25 cellular contexts compared by ENCODE assay signal in genomic region chr17:51353296-51353695, GRCh38.
"Had no signal": no experiment of that assay in that cellular context is flagged by ENCODE, and none has a peak within 500 bp of the region (broad histone marks: within the 10 kb centered on the region; RNA-seq: fewer than 3 reads in every experiment).

No MANE protein-coding gene starts in this region.

- H3K27me3 ChIP-seq: adrenal gland, body of pancreas, SJCRH30 had no signal

- H3K4me2 ChIP-seq: SK-N-SH had no signal

- H3K9me3 ChIP-seq: adrenal gland, body of pancreas, SJCRH30, SK-N-SH had no signal

- ATAC-seq: activated CD4-positive, CD25-positive, alpha-beta regulatory T cell treated with anti-CD3 and anti-CD28 coated beads, Interleukin-2, amount 50 U/mL, for 24 hours; activated CD8-positive, alpha-beta T cell treated with anti-CD3 and anti-CD28 coated beads for 36 hours; activated T-cell treated with anti-CD3 and anti-CD28 coated beads, Interleukin-2, amount 50 U/mL, for 72 hours; body of pancreas; Panc1 had no signal

- H3K9ac ChIP-seq: SK-N-SH had no signal

- H3K4me3 ChIP-seq: adrenal gland, body of pancreas, SJCRH30 had no signal

- DNase-seq: activated CD4-positive, alpha-beta T cell treated with anti-CD3 and anti-CD28 coated beads for 4 hours; activated CD8-positive, alpha-beta memory T cell treated with anti-CD3 and anti-CD28 coated beads, Interleukin-2, amount 50 U/mL, for 4 hours; activated CD8-positive, alpha-beta T cell treated with anti-CD3 and anti-CD28 coated beads for 36 hours; activated naive CD4-positive, alpha-beta T cell treated with anti-CD3 and anti-CD28 coated beads, Interleukin-2, amount 50 U/mL, for 16 hours; activated naive CD8-positive, alpha-beta T cell treated with anti-CD3 and anti-CD28 coated beads, Interleukin-2, amount 10 ng/mL, durations not matched to agents 7 days and 5 days; activated T-cell treated with anti-CD3 and anti-CD28 coated beads, Interleukin-2, amount 50 U/mL, for 72 hours; adrenal gland; anterior cingulate cortex; body of pancreas; central memory CD4-positive, alpha-beta T cell; KBM-7; NCI-H1105; NCI-H1436; NCI-H1694 treated with DMSO at 0.1 percent for 48 hours; NCI-H2029 treated with DMSO at 0.1 percent for 48 hours; NCI-H345; NCI-H510A treated with DMSO at 0.1 percent for 48 hours; NK-92 treated with Interleukin-12 subunit alpha and Interleukin-12 subunit beta, amount 100 ng/mL, for 24 hours; OCI-M1; Right ventricle myocardium superior; SJCRH30; SK-N-SH had no signal

- H3K4me1 ChIP-seq: adrenal gland, body of pancreas, SJCRH30 had no signal

- H3K27ac ChIP-seq: adrenal gland, body of pancreas, RWPE1, SJCRH30 had no signal

- H3K36me3 ChIP-seq: adrenal gland, SJCRH30 had no signal
